In the genomic region with DNA sequence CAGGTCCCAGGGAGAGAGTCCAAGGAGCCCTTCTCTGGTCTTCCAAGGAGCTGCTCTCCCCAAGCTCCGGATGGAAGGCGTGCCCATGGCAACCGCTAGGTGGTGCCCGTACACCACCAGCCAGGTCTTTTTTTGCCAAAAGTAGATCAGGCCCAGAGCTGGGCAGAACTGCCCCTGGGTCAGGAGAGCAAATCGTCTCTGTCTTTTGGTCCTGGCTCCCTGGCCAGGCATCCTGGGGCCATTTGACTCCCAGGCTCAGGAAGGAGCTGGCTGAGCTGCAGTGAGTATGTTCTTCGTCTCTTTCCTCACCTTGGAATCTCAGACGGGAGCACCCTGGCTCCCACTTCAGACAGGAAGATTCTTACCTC, we compare ENCODE assay signal across 1 cellular context.
TF ChIP-seq lines count a peak whose summit lies in the region.

No MANE protein-coding gene starts in this region.

TF ChIP-seq in SK-N-SH treated with all-trans-retinoic acid at 6 μM for 48 hours, 23 proteins besides CTCF, POLR2A, EP300 and RAD21 (continued from another document):
- no peak for TF ChIP-seq CREB5 (CRISPR knock-in tag; IDR thresholded peaks at IDR 0.05; ENCODE audit: low read depth)
- no peak for TF ChIP-seq PPARA (CRISPR knock-in tag; IDR thresholded peaks at IDR 0.05; ENCODE audit: borderline replicate concordance)
- no peak for TF ChIP-seq CSDC2 (CRISPR knock-in tag; IDR thresholded peaks at IDR 0.05)
